Comparison of ENCODE assay signal across 8 cellular contexts in the genomic region with DNA sequence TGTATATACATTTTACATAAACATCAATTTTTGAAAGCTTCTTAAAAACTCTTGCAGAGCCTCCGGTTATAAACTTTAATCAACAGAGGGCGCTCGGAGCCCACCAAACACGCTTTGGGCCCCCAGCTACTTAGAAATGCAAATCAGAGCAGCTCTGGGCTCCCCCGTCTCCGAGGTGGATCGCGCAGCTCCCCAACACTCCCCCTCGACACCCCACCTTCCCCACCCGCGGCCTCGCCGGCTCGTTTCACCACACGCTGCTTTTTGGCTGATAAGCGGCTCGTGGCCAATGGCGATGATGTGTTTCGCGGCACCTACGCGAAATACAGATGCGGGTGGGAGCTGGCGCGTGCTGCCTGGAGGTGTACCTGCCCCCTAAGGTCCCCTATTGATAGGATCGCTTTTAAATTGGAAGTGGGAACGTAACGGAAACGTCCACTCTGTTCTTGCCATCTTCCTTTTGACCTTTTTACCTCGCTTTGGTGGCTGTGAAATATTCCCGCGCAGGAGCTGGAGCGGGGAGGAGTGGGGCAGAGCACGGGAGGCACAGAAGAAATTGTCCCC. TPM values are rescaled to one million over a fixed set of nuclear protein-coding genes. Genes with fewer than 3 reads are reported as not detected.
DNase-seq lines count a peak whose midpoint lies in the region; ATAC-seq and FAIRE-seq lines count a peak whose summit lies in the region.

No MANE protein-coding gene starts in this region.

- FAIRE-seq in urothelium cell line (lab: Jason Lieb, UNC) = no peak

- no peaks in the 10 kb centered on the region for H3K36me3 Mint-ChIP-seq in activated naive CD8-positive, alpha-beta T cell treated with anti-CD3 and anti-CD28 coated beads, Interleukin-2, amount 50 U/mL, for 24 hours (ENCODE audit: low read depth)

- H3K4me1 Mint-ChIP-seq in activated naive CD8-positive, alpha-beta T cell treated with anti-CD3 and anti-CD28 coated beads, Interleukin-2, amount 50 U/mL, for 24 hours = peaks cover 23% of the 10 kb centered on the region

- peak; percentile 41 for ATAC-seq in activated naive CD8-positive, alpha-beta T cell treated with anti-CD3 and anti-CD28 coated beads, Interleukin-2, amount 50 U/mL, for 24 hours
- ATAC-seq in left cardiac atrium = peak in 1 of 2 donors; percentile 17

- no peak overlapping the region for H3K27ac Mint-ChIP-seq in activated naive CD8-positive, alpha-beta T cell treated with anti-CD3 and anti-CD28 coated beads, Interleukin-2, amount 50 U/mL, for 24 hours

- no peaks in the 10 kb centered on the region for H3K9me3 Mint-ChIP-seq in activated naive CD8-positive, alpha-beta T cell treated with anti-CD3 and anti-CD28 coated beads, Interleukin-2, amount 50 U/mL, for 24 hours

- H3K4me3 Mint-ChIP-seq in activated naive CD8-positive, alpha-beta T cell treated with anti-CD3 and anti-CD28 coated beads, Interleukin-2, amount 50 U/mL, for 24 hours = peak overlapping the region; percentile 64

- intact Hi-C loops in left cardiac atrium (cut with DNase I) = loop anchor here (2.0 to 10.0 kb wide), 5 partner anchors 232 to 1340 kb away; no protein-coding TSS in a partner anchor

- peak; percentile 64 to 84 (median 68) for DNase-seq in NCI-H1417 (lab: John Stamatoyannopoulos, UW)
- DNase-seq in NCI-H1417 treated with DMSO at 0.1 percent for 48 hours (lab: John Stamatoyannopoulos, UW) = no peak
- DNase-seq in NAMALWA (ENCODE audit: low spot score) = peak; percentile 82
- DNase-seq in SW480 (ENCODE audit: low spot score) = peak; percentile 82
- DNase-seq in activated naive CD8-positive, alpha-beta T cell treated with anti-CD3 and anti-CD28 coated beads, Interleukin-2, amount 50 U/mL, for 24 hours = peak; percentile 71
- DNase-seq in left cardiac atrium = peak; percentile 50
- peak; percentile 77 for DNase-seq in pons (ENCODE audit: low spot score)
- DNase-seq in urothelium cell line (ENCODE audit: low spot score) = peak; percentile 68

- H3K27me3 Mint-ChIP-seq in activated naive CD8-positive, alpha-beta T cell treated with anti-CD3 and anti-CD28 coated beads, Interleukin-2, amount 50 U/mL, for 24 hours = peaks cover 65% of the 10 kb centered on the region

RNA-seq across cellular contexts. Expression of gene KIF26B, which starts 1.6 kb away (rescaled TPM):
- under 1 TPM; 0.12 to 0.13 TPM for total RNA-seq in left cardiac atrium
